8 cellular contexts compared by ENCODE assay signal in genomic region chr22:30435674-30436126, GRCh38. TPM values are rescaled to one million over a fixed set of nuclear protein-coding genes. Genes with fewer than 3 reads are reported as not detected.
DNase-seq lines count a peak whose midpoint lies in the region; ATAC-seq, FAIRE-seq and TF ChIP-seq lines count a peak whose summit lies in the region.

No MANE protein-coding gene starts in this region.

- peaks cover 18% of the 10 kb centered on the region for H3K9me3 Mint-ChIP-seq in T-helper 2 cell treated with Interferon-gamma antibody and Interleukin-4, amounts not matched to agents 5 μg/mL and 100 μg/mL, for 36 hours
- H3K9me3 Mint-ChIP-seq in astrocyte (ENCODE audit: unreplicated experiment) = no peaks in the 10 kb centered on the region

- H3K27me3 Mint-ChIP-seq in T-helper 2 cell treated with Interferon-gamma antibody and Interleukin-4, amounts not matched to agents 5 μg/mL and 100 μg/mL, for 36 hours (ENCODE audit: low read depth) = peaks cover 13% of the 10 kb centered on the region
- peaks cover 7% of the 10 kb centered on the region for H3K27me3 Mint-ChIP-seq in astrocyte (ENCODE audit: low read depth, unreplicated experiment)

- H3K4me2 ChIP-seq in astrocyte (ENCODE audit: low read length) = no peak overlapping the region

- H3K36me3 ChIP-seq in astrocyte (ENCODE audit: insufficient read depth, low read length) = no peaks in the 10 kb centered on the region
- H3K36me3 ChIP-seq in SJCRH30 = no peaks in the 10 kb centered on the region

- no peak for ATAC-seq in HG03460 (IDR thresholded peaks at IDR 0.05; ENCODE audit: unreplicated experiment)

- H3K4me3 ChIP-seq in GM12864 (ENCODE audit: low read depth, low read length) (peak overlapping the region; percentile 50), astrocyte (ENCODE audit: insufficient read depth, low read depth, low read length) (no peak overlapping the region), SJCRH30 (no peak overlapping the region)

- H3K27me3 ChIP-seq in astrocyte (ENCODE audit: insufficient read depth, low read length) (peaks cover 2% of the 10 kb centered on the region), SJCRH30 (no peaks in the 10 kb centered on the region)

- no peak for DNase-seq in GM12864 (ENCODE audit: low read depth)
- DNase-seq in T-helper 2 cell treated with Interferon-gamma antibody and Interleukin-4, amounts not matched to agents 5 μg/mL and 100 μg/mL, for 36 hours (ENCODE audit: low spot score) = peak; percentile 63
- no peak for DNase-seq in astrocyte (ENCODE audit: low read depth)
- DNase-seq in stimulated activated CD4-positive, alpha-beta T cell treated with anti-CD3 and anti-CD28 coated beads, Interleukin-12 subunit alpha, Interleukin-12 subunit beta, amount 100 ng/mL, for 48 hours (ENCODE audit: low read depth in 2 of 3, low spot score in 1 of 3) = peak; percentile 50 to 60 (median 54)
- DNase-seq in COLO829 (ENCODE audit: low spot score) = no peak
- DNase-seq in SJCRH30 = no peak
- DNase-seq in NCI-H128 (lab: John Stamatoyannopoulos, UW; ENCODE audit: unreplicated experiment) = no peak

- H3K4me3 Mint-ChIP-seq in T-helper 2 cell treated with Interferon-gamma antibody and Interleukin-4, amounts not matched to agents 5 μg/mL and 100 μg/mL, for 36 hours = peak overlapping the region; percentile 76
- no peak overlapping the region for H3K4me3 Mint-ChIP-seq in astrocyte (ENCODE audit: unreplicated experiment)

- H3K27ac Mint-ChIP-seq in T-helper 2 cell treated with Interferon-gamma antibody and Interleukin-4, amounts not matched to agents 5 μg/mL and 100 μg/mL, for 36 hours = peak overlapping the region; percentile 90
- H3K27ac Mint-ChIP-seq in astrocyte (ENCODE audit: unreplicated experiment) = no peak overlapping the region

- peaks cover 12% of the 10 kb centered on the region for H3K4me1 Mint-ChIP-seq in T-helper 2 cell treated with Interferon-gamma antibody and Interleukin-4, amounts not matched to agents 5 μg/mL and 100 μg/mL, for 36 hours (ENCODE audit: low read depth)
- H3K4me1 Mint-ChIP-seq in astrocyte (ENCODE audit: low read depth, unreplicated experiment) = no peaks in the 10 kb centered on the region

- H3K9me3 ChIP-seq in astrocyte (ENCODE audit: insufficient read depth, low read depth, low read length) (no peaks in the 10 kb centered on the region), SJCRH30 (replicated peaks) (no peaks in the 10 kb centered on the region)

- H3K4me1 ChIP-seq in astrocyte (ENCODE audit: insufficient read depth, low read length) = peaks cover 4% of the 10 kb centered on the region
- no peaks in the 10 kb centered on the region for H3K4me1 ChIP-seq in SJCRH30

- H3K79me2 ChIP-seq in astrocyte (ENCODE audit: insufficient read depth, low read length) = no peaks in the 10 kb centered on the region

- H3K36me3 Mint-ChIP-seq in T-helper 2 cell treated with Interferon-gamma antibody and Interleukin-4, amounts not matched to agents 5 μg/mL and 100 μg/mL, for 36 hours (ENCODE audit: low read depth) = peaks cover 16% of the 10 kb centered on the region
- no peaks in the 10 kb centered on the region for H3K36me3 Mint-ChIP-seq in astrocyte (ENCODE audit: low read depth, unreplicated experiment)

- H3K9ac ChIP-seq in astrocyte (ENCODE audit: low read length) = no peak overlapping the region

- TF ChIP-seq CTCF in GM12864 (IDR thresholded peaks at IDR 0.05; ENCODE audit: low read depth, low read length, missing control alignments) = no peak
- TF ChIP-seq CTCF in astrocyte (IDR thresholded peaks at IDR 0.05; ENCODE audit: insufficient read depth, low read depth, low read length) = no peak

- no peak for FAIRE-seq in astrocyte (lab: Jason Lieb, UNC)

- H2AFZ ChIP-seq in astrocyte (ENCODE audit: low read depth, low read length) = peak overlapping the region; percentile 56

- no peak overlapping the region for H3K27ac ChIP-seq in astrocyte (ENCODE audit: low read depth, low read length)
- no peak overlapping the region for H3K27ac ChIP-seq in SJCRH30

- H4K20me1 ChIP-seq in astrocyte (ENCODE audit: insufficient read depth, low read length) = no peaks in the 10 kb centered on the region

RNA-seq across cellular contexts. Expression of gene MTFP1, which starts 10.1 kb away (rescaled TPM):
- 10.6 and 13.0 TPM in 2 replicates for total RNA-seq in astrocyte
- total RNA-seq in SJCRH30 (2014; rRNA removed; shearing (Covaris generic)) = 19.6 and 25.5 TPM in 2 replicates

RNA-seq across cellular contexts. Expression of gene SEC14L3, which starts 36.1 kb away (rescaled TPM):
- total RNA-seq in astrocyte = not detected in 2 replicates
- total RNA-seq in SJCRH30 (2014; rRNA removed; shearing (Covaris generic)) = not detected in 2 replicates

RNA-seq across cellular contexts. Expression of gene SEC14L2, which starts 38.9 kb away (rescaled TPM):
- 14.5 and 19.5 TPM in 2 replicates for total RNA-seq in astrocyte
- 1.4 and 3.4 TPM in 2 replicates for total RNA-seq in SJCRH30 (2014; rRNA removed; shearing (Covaris generic))

RNA-seq across cellular contexts. Expression of gene RNF215, which starts 48.5 kb away (rescaled TPM):
- 24.5 and 28.5 TPM in 2 replicates for total RNA-seq in astrocyte
- total RNA-seq in SJCRH30 (2014; rRNA removed; shearing (Covaris generic)) = 4.1 and 7.3 TPM in 2 replicates

Comparison
In these comparisons a context has a peak if more than half of its experiments do, and no peak if none do; other contexts are left out.
1. DNase-seq: peak in T-helper 2 cell treated with Interferon-gamma antibody and Interleukin-4, amounts not matched to agents 5 μg/mL and 100 μg/mL, for 36 hours (single experiment) and stimulated activated CD4-positive, alpha-beta T cell treated with anti-CD3 and anti-CD28 coated beads, Interleukin-12 subunit alpha, Interleukin-12 subunit beta, amount 100 ng/mL, for 48 hours (3 of 3); none in GM12864 (single experiment), astrocyte (single experiment), COLO829 (single experiment), SJCRH30 (0 of 2) and NCI-H128 (single experiment).